1 cellular context compared by ENCODE assay signal in genomic region chr15:92677998-92678397, GRCh38.
TF ChIP-seq lines count a peak whose summit lies in the region.

No MANE protein-coding gene starts in this region.

TF ChIP-seq in HepG2, 621 proteins besides CTCF, POLR2A, EP300 and RAD21:
- TF ChIP-seq RFXAP (CRISPR knock-in tag; IDR thresholded peaks at IDR 0.05; ENCODE audit: borderline replicate concordance) = no peak
- TF ChIP-seq NFE2L2 (IDR thresholded peaks at IDR 0.05; ENCODE audit: low read length) = no peak
- no peak for TF ChIP-seq ZNF329 (CRISPR knock-in tag; IDR thresholded peaks at IDR 0.05; ENCODE audit: low read depth)
- TF ChIP-seq NR2C2 (CRISPR knock-in tag; IDR thresholded peaks at IDR 0.05; ENCODE audit: borderline replicate concordance) = no peak
- TF ChIP-seq, protein P1, sequence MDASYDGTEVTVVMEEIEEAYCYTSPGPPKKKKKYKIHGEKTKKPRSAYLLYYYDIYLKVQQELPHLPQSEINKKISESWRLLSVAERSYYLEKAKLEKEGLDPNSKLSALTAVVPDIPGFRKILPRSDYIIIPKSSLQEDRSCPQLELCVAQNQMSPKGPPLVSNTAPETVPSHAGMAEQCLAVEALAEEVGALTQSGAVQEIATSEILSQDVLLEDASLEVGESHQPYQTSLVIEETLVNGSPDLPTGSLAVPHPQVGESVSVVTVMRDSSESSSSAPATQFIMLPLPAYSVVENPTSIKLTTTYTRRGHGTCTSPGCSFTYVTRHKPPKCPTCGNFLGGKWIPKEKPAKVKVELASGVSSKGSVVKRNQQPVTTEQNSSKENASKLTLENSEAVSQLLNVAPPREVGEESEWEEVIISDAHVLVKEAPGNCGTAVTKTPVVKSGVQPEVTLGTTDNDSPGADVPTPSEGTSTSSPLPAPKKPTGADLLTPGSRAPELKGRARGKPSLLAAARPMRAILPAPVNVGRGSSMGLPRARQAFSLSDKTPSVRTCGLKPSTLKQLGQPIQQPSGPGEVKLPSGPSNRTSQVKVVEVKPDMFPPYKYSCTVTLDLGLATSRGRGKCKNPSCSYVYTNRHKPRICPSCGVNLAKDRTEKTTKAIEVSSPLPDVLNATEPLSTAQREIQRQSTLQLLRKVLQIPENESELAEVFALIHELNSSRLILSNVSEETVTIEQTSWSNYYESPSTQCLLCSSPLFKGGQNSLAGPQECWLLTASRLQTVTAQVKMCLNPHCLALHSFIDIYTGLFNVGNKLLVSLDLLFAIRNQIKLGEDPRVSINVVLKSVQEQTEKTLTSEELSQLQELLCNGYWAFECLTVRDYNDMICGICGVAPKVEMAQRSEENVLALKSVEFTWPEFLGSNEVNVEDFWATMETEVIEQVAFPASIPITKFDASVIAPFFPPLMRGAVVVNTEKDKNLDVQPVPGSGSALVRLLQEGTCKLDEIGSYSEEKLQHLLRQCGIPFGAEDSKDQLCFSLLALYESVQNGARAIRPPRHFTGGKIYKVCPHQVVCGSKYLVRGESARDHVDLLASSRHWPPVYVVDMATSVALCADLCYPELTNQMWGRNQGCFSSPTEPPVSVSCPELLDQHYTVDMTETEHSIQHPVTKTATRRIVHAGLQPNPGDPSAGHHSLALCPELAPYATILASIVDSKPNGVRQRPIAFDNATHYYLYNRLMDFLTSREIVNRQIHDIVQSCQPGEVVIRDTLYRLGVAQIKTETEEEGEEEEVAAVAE (CRISPR knock-in tag; IDR thresholded peaks at IDR 0.05; ENCODE audit: borderline replicate concordance) = no peak
- no peak for TF ChIP-seq NR2F6 (IDR thresholded peaks at IDR 0.05)
- TF ChIP-seq NR2F6 (CRISPR knock-in tag; IDR thresholded peaks at IDR 0.05) = no peak
- TF ChIP-seq ZNF234 (CRISPR knock-in tag; conservative IDR thresholded peaks at IDR 0.05) = no peak
- no peak for TF ChIP-seq NR3C1 (CRISPR knock-in tag; IDR thresholded peaks at IDR 0.05)
- TF ChIP-seq, protein P2, sequence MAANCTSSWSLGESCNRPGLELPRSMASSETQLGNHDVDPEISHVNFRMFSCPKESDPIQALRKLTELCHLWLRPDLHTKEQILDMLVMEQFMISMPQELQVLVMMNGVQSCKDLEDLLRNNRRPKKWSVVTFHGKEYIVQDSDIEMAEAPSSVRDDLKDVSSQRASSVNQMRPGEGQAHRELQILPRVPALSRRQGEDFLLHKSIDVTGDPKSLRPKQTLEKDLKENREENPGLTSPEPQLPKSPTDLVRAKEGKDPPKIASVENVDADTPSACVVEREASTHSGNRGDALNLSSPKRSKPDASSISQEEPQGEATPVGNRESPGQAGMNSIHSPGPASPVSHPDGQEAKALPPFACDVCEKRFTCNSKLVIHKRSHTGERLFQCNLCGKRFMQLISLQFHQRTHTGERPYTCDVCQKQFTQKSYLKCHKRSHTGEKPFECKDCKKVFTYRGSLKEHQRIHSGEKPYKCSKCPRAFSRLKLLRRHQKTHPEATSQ (CRISPR knock-in tag; IDR thresholded peaks at IDR 0.05; ENCODE audit: borderline replicate concordance) = no peak
- TF ChIP-seq ZNF639 (CRISPR knock-in tag; conservative IDR thresholded peaks at IDR 0.05) = no peak
- no peak for TF ChIP-seq KAT7 (CRISPR knock-in tag; IDR thresholded peaks at IDR 0.05; ENCODE audit: borderline replicate concordance)
- no peak for TF ChIP-seq ZNF24 (IDR thresholded peaks at IDR 0.05)
- TF ChIP-seq, protein P3, sequence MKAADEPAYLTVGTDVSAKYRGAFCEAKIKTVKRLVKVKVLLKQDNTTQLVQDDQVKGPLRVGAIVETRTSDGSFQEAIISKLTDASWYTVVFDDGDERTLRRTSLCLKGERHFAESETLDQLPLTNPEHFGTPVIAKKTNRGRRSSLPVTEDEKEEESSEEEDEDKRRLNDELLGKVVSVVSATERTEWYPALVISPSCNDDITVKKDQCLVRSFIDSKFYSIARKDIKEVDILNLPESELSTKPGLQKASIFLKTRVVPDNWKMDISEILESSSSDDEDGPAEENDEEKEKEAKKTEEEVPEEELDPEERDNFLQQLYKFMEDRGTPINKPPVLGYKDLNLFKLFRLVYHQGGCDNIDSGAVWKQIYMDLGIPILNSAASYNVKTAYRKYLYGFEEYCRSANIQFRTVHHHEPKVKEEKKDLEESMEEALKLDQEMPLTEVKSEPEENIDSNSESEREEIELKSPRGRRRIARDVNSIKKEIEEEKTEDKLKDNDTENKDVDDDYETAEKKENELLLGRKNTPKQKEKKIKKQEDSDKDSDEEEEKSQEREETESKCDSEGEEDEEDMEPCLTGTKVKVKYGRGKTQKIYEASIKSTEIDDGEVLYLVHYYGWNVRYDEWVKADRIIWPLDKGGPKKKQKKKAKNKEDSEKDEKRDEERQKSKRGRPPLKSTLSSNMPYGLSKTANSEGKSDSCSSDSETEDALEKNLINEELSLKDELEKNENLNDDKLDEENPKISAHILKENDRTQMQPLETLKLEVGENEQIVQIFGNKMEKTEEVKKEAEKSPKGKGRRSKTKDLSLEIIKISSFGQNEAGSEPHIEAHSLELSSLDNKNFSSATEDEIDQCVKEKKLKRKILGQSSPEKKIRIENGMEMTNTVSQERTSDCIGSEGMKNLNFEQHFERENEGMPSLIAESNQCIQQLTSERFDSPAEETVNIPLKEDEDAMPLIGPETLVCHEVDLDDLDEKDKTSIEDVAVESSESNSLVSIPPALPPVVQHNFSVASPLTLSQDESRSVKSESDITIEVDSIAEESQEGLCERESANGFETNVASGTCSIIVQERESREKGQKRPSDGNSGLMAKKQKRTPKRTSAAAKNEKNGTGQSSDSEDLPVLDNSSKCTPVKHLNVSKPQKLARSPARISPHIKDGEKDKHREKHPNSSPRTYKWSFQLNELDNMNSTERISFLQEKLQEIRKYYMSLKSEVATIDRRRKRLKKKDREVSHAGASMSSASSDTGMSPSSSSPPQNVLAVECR (CRISPR knock-in tag; IDR thresholded peaks at IDR 0.05; ENCODE audit: borderline replicate concordance) = no peak
- no peak for TF ChIP-seq ZNF318 (CRISPR knock-in tag; IDR thresholded peaks at IDR 0.05)
- no peak for TF ChIP-seq BRCA1 (CRISPR knock-in tag; IDR thresholded peaks at IDR 0.05)
- TF ChIP-seq, protein P4, sequence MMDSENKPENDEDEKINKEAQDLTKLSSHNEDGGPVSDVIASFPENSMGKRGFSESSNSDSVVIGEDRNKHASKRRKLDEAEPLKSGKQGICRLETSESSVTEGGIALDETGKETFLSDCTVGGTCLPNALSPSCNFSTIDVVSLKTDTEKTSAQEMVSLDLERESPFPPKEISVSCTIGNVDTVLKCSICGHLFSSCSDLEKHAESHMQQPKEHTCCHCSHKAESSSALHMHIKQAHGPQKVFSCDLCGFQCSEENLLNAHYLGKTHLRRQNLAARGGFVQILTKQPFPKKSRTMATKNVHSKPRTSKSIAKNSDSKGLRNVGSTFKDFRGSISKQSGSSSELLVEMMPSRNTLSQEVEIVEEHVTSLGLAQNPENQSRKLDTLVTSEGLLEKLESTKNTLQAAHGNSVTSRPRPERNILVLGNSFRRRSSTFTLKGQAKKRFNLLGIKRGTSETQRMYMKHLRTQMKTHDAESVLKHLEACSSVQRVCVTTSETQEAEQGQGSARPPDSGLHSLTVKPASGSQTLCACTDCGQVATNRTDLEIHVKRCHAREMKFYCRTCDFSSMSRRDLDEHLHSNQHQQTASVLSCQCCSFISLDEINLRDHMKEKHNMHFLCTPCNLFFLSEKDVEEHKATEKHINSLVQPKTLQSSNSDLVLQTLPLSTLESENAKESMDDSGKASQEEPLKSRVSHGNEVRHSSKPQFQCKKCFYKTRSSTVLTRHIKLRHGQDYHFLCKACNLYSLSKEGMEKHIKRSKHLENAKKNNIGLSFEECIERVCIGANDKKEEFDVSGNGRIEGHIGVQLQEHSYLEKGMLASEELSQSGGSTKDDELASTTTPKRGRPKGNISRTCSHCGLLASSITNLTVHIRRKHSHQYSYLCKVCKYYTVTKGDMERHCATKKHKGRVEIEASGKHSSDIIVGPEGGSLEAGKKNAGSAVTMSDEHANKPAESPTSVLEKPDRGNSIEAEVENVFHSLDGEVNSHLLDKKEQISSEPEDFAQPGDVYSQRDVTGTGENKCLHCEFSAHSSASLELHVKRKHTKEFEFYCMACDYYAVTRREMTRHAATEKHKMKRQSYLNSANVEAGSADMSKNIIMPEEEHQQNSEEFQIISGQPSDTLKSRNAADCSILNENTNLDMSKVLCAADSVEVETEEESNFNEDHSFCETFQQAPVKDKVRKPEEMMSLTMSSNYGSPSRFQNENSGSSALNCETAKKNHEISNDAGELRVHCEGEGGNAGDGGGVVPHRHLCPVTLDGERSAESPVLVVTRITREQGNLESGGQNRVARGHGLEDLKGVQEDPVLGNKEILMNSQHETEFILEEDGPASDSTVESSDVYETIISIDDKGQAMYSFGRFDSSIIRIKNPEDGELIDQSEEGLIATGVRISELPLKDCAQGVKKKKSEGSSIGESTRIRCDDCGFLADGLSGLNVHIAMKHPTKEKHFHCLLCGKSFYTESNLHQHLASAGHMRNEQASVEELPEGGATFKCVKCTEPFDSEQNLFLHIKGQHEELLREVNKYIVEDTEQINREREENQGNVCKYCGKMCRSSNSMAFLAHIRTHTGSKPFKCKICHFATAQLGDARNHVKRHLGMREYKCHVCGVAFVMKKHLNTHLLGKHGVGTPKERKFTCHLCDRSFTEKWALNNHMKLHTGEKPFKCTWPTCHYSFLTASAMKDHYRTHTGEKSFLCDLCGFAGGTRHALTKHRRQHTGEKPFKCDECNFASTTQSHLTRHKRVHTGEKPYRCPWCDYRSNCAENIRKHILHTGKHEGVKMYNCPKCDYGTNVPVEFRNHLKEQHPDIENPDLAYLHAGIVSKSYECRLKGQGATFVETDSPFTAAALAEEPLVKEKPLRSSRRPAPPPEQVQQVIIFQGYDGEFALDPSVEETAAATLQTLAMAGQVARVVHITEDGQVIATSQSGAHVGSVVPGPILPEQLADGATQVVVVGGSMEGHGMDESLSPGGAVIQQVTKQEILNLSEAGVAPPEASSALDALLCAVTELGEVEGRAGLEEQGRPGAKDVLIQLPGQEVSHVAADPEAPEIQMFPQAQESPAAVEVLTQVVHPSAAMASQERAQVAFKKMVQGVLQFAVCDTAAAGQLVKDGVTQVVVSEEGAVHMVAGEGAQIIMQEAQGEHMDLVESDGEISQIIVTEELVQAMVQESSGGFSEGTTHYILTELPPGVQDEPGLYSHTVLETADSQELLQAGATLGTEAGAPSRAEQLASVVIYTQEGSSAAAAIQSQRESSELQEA (CRISPR knock-in tag; IDR thresholded peaks at IDR 0.05; ENCODE audit: not compliant biosample characterization) = no peak
- TF ChIP-seq SMARCC2 (IDR thresholded peaks at IDR 0.05) = no peak
- no peak for TF ChIP-seq SYNCRIP (IDR thresholded peaks at IDR 0.05; ENCODE audit: insufficient read depth, low read depth, low read length)
- no peak for TF ChIP-seq RBAK (CRISPR knock-in tag; IDR thresholded peaks at IDR 0.05)
- TF ChIP-seq TFAP4 (IDR thresholded peaks at IDR 0.05; ENCODE audit: borderline replicate concordance, low read depth) = no peak
